ENCODE assay signal across 13 cellular contexts in the genomic region with DNA sequence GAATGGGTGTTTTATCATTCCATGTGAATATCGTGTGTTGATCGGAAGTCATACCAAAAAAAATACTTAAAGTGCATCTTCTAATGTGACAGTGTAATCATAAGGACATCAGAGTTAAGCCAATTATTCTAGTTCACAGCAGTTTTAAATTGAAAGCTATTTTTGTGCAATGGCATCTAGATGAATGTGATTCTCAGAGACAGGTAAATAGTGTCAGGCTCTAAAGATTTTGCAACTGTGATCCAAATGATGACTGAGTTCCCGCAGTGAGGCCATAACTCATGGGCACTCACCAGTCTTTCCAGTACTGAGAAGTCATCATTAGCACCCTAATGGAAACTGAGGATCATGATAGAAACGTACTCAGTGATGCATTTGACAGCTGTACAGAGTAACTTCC.
"Had no signal": no experiment of that assay in that cellular context is flagged by ENCODE, and none has a peak within 500 bp of the region (broad histone marks: within the 10 kb centered on the region; RNA-seq: fewer than 3 reads in every experiment).

No MANE protein-coding gene starts in this region.

- H3K27ac ChIP-seq: colonic mucosa, coronary artery, dorsolateral prefrontal cortex, epithelial cell of prostate, esophagus muscularis mucosa, esophagus squamous epithelium, foreskin keratinocyte, gastrocnemius medialis, gastroesophageal sphincter, heart left ventricle, heart right ventricle had no signal

- H3K4me3 ChIP-seq: colonic mucosa, coronary artery, dorsolateral prefrontal cortex, esophagus muscularis mucosa, esophagus squamous epithelium, gastrocnemius medialis, gastroesophageal sphincter, heart left ventricle, heart right ventricle had no signal

- H3K27me3 ChIP-seq: colonic mucosa, dorsolateral prefrontal cortex, esophagus muscularis mucosa, esophagus squamous epithelium, foreskin keratinocyte, gastrocnemius medialis, gastroesophageal sphincter, heart left ventricle, heart right ventricle had no signal

- ATAC-seq: effector memory CD8-positive, alpha-beta T cell; esophagus mucosa; foreskin keratinocyte; gastrocnemius medialis; gastroesophageal sphincter; heart left ventricle; heart right ventricle had no signal

- H3K36me3 ChIP-seq: colonic mucosa, esophagus muscularis mucosa, esophagus squamous epithelium, gastrocnemius medialis, gastroesophageal sphincter, heart left ventricle, heart right ventricle had no signal

- H3K9me3 ChIP-seq: colonic mucosa, esophagus muscularis mucosa, esophagus squamous epithelium, gastrocnemius medialis, gastroesophageal sphincter, heart left ventricle, heart right ventricle had no signal
